1 cellular context compared by ENCODE assay signal in the genomic region with DNA sequence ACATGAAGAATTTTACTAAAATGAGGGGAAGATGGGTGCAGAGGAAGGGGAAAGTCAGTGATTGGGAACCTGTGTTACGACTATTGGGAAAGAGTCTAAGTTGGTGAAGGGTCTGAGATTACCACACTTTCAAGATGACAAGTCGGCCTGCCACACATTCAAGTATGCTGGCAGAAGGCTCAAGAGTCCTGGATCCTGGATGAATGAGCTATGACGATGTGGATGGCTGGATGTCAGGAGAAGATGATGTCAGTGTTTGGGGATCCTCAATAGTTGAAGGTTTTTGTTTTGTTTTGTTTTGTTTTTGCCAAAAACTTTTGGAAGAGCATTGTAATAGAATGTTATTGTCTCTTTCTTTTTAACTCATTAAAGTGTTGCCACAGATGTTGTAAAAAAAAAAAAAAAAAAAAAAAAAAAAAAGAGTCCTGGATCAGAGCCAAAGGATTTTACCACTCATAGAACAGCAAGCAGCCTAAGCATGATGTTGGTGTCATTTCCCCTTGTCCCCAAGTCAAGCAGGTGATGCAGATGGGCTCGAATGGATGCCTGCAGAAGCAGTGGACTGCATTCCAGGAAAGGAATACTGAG.
TF ChIP-seq lines count a peak whose summit lies in the region.

No MANE protein-coding gene starts in this region.

TF ChIP-seq in HepG2, 621 proteins besides CTCF, POLR2A, EP300 and RAD21 (continued from another document):
- no peak for TF ChIP-seq REST (IDR thresholded peaks at IDR 0.05; ENCODE audit: borderline replicate concordance in 1 of 2, low read depth in 1 of 2, low read length in 2 of 2)
- no peak for TF ChIP-seq ZC3H13 (CRISPR knock-in tag; IDR thresholded peaks at IDR 0.05)
- TF ChIP-seq HNRNPL (IDR thresholded peaks at IDR 0.05; ENCODE audit: low read depth, low read length), result no peak
- no peak for TF ChIP-seq ZNF570 (CRISPR knock-in tag; IDR thresholded peaks at IDR 0.05; ENCODE audit: borderline replicate concordance)
- TF ChIP-seq SNAPC2 (CRISPR knock-in tag; IDR thresholded peaks at IDR 0.05), result no peak
- no peak for TF ChIP-seq AGO1 (IDR thresholded peaks at IDR 0.05; ENCODE audit: low read depth, low read length, poor library complexity, severe bottlenecking)
- no peak for TF ChIP-seq CAMTA2 (CRISPR knock-in tag; IDR thresholded peaks at IDR 0.05; ENCODE audit: borderline replicate concordance)
- TF ChIP-seq, protein P1, sequence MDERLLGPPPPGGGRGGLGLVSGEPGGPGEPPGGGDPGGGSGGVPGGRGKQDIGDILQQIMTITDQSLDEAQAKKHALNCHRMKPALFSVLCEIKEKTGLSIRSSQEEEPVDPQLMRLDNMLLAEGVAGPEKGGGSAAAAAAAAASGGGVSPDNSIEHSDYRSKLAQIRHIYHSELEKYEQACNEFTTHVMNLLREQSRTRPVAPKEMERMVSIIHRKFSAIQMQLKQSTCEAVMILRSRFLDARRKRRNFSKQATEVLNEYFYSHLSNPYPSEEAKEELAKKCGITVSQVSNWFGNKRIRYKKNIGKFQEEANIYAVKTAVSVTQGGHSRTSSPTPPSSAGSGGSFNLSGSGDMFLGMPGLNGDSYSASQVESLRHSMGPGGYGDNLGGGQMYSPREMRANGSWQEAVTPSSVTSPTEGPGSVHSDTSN (CRISPR knock-in tag; IDR thresholded peaks at IDR 0.05), result no peak
- TF ChIP-seq RARA (CRISPR knock-in tag; IDR thresholded peaks at IDR 0.05), result no peak
